Comparison of ENCODE assay signal across 21 cellular contexts in genomic region chr18:59528866-59529265, GRCh38.
DNase-seq lines count a peak whose midpoint lies in the region; ATAC-seq, FAIRE-seq and TF ChIP-seq lines count a peak whose summit lies in the region.
"Had no signal": no experiment of that assay in that cellular context is flagged by ENCODE, and none has a peak within 500 bp of the region (broad histone marks: within the 10 kb centered on the region; RNA-seq: fewer than 3 reads in every experiment).

No MANE protein-coding gene starts in this region.

- peaks cover 0 to 3% of the 10 kb centered on the region in 2 experiments; a peak in 1 of 4 replicates for H3K4me1 Mint-ChIP-seq in H9
- H3K4me1 Mint-ChIP-seq: B cell had no signal

- H3K27ac ChIP-seq in H9 (ENCODE audit: insufficient read length, low read depth, low read length), result no peak overlapping the region
- no peak overlapping the region for H3K27ac ChIP-seq in mesendoderm (ENCODE audit: low read depth, low read length)
- H3K27ac ChIP-seq in trophoblast cell (ENCODE audit: low read depth, low read length), result peak overlapping the region; percentile 84
- H3K27ac ChIP-seq: A549; BLaER1 treated with 17β-estradiol and CSF1 and Interleukin-3, amounts not matched to agents 10 nM and 100 nM; C4-2B had no signal

- ATAC-seq in GM18502 (IDR thresholded peaks at IDR 0.05; ENCODE audit: poor library complexity, unreplicated experiment), result no peak
- ATAC-seq: A549; CD8-positive, alpha-beta T cell; GM12878 had no signal

- H3K27me3 ChIP-seq in H9 (ENCODE audit: insufficient read depth, low read length), result no peaks in the 10 kb centered on the region
- no peaks in the 10 kb centered on the region for H3K27me3 ChIP-seq in mesendoderm (ENCODE audit: insufficient read depth, low read length, poor library complexity)
- H3K27me3 ChIP-seq in trophoblast cell (ENCODE audit: insufficient read depth, low read length), result no peaks in the 10 kb centered on the region
- H3K27me3 ChIP-seq: BLaER1 treated with 17β-estradiol and CSF1 and Interleukin-3, amounts not matched to agents 10 nM and 100 nM had no signal

- no peak overlapping the region for H2BK5ac ChIP-seq in H9 (ENCODE audit: insufficient read length, low read length)
- H2BK5ac ChIP-seq in mesendoderm (ENCODE audit: low read length), result no peak overlapping the region
- peak overlapping the region; percentile 44 for H2BK5ac ChIP-seq in trophoblast cell (ENCODE audit: low read depth, low read length, poor library complexity)

- no peak overlapping the region for H3K4me3 Mint-ChIP-seq in H9
- H3K4me3 Mint-ChIP-seq: B cell; CD4-positive, alpha-beta T cell; CD8-positive, alpha-beta T cell had no signal

- H2BK120ac ChIP-seq in H9 (ENCODE audit: low read depth, low read length, poor library complexity, severe bottlenecking), result no peak overlapping the region
- H2BK120ac ChIP-seq in mesendoderm (ENCODE audit: low read depth, low read length), result no peak overlapping the region
- H2BK120ac ChIP-seq in trophoblast cell (ENCODE audit: insufficient read depth, low read length, poor library complexity), result peak overlapping the region; percentile 52

- H3K4me2 ChIP-seq in H9 (ENCODE audit: insufficient read depth, insufficient read length, low read length) (no peak overlapping the region), mesendoderm (ENCODE audit: low read length) (no peak overlapping the region), trophoblast cell (ENCODE audit: low read length) (peak overlapping the region; percentile 20)
- H3K4me2 ChIP-seq: A549; BLaER1 treated with 17β-estradiol and CSF1 and Interleukin-3, amounts not matched to agents 10 nM and 100 nM had no signal

- H3K9me3 Mint-ChIP-seq in H9, result peaks cover 3 to 8% of the 10 kb centered on the region in 2 experiments

- H4K5ac ChIP-seq in H9 (ENCODE audit: insufficient read length, low read depth, low read length) (no peak overlapping the region), mesendoderm (ENCODE audit: low read length) (no peak overlapping the region)

- no peak overlapping the region for H3K9ac ChIP-seq in H9 (ENCODE audit: extremely low read depth, insufficient read length, low read length)
- no peak overlapping the region for H3K9ac ChIP-seq in mesendoderm (ENCODE audit: low read length)
- H3K9ac ChIP-seq in trophoblast cell (ENCODE audit: low read length), result peak overlapping the region; percentile 9
- H3K9ac ChIP-seq: BLaER1 treated with 17β-estradiol and CSF1 and Interleukin-3, amounts not matched to agents 10 nM and 100 nM had no signal

- no peak overlapping the region for H3T11ph ChIP-seq in H9 (ENCODE audit: low read length)

- TF ChIP-seq CTCF in H9 (conservative IDR thresholded peaks at IDR 0.05), result no peak

- no peak for TF ChIP-seq POLR2A in H54 (IDR thresholded peaks at IDR 0.05; ENCODE audit: low read depth, low read length)

- no peak overlapping the region for H3K18ac ChIP-seq in H9 (ENCODE audit: insufficient read length, low read depth, low read length)
- no peak overlapping the region for H3K18ac ChIP-seq in mesendoderm (ENCODE audit: low read length)
- H3K18ac ChIP-seq in trophoblast cell (ENCODE audit: low read length), result peak overlapping the region; percentile 45

- H2BK15ac ChIP-seq in H9 (ENCODE audit: low read depth, low read length) (no peak overlapping the region), mesendoderm (replicated peaks; ENCODE audit: low read depth) (no peak overlapping the region)

- H4K8ac ChIP-seq in H9 (replicated peaks; ENCODE audit: insufficient read length, low read depth, low read length) (no peak overlapping the region), mesendoderm (ENCODE audit: low read depth, low read length) (no peak overlapping the region), trophoblast cell (ENCODE audit: low read depth, low read length) (peak overlapping the region; percentile 87)

- no peaks in the 10 kb centered on the region for H3K36me3 Mint-ChIP-seq in H9 (ENCODE audit: insufficient read depth in 1 of 3, low read depth in 3 of 3)
- H3K36me3 Mint-ChIP-seq: CD8-positive, alpha-beta T cell had no signal

- no peaks in the 10 kb centered on the region for H4K20me1 ChIP-seq in H9 (ENCODE audit: control insufficient read depth, insufficient read depth, insufficient read length)
- H4K20me1 ChIP-seq: BLaER1 treated with 17β-estradiol and CSF1 and Interleukin-3, amounts not matched to agents 10 nM and 100 nM had no signal

- H3K23me2 ChIP-seq in H9 (ENCODE audit: insufficient read length, low read depth, low read length, poor library complexity, severe bottlenecking), result no peaks in the 10 kb centered on the region

- H4K91ac ChIP-seq in H9 (ENCODE audit: insufficient read length, low read depth, low read length), result no peak overlapping the region
- H4K91ac ChIP-seq in trophoblast cell (ENCODE audit: low read depth, low read length), result peak overlapping the region; percentile 95

- WGBS in H9 (ENCODE audit: extremely low coverage, insufficient read length, low lambda C conversion rate), result no CpG with 5 or more reads among the region's 8 CpGs
- WGBS in mesendoderm (ENCODE audit: extremely low coverage, insufficient coverage, low lambda C conversion rate), result no CpG with 5 or more reads among the region's 8 CpGs
- no CpG with 5 or more reads among the region's 8 CpGs for WGBS in trophoblast cell (ENCODE audit: extremely low coverage, insufficient coverage, insufficient read length)

- H3K27ac Mint-ChIP-seq in H9, result no peak overlapping the region
- H3K27ac Mint-ChIP-seq: B cell; CD4-positive, alpha-beta T cell; CD8-positive, alpha-beta T cell had no signal

- no peak overlapping the region for H3K23ac ChIP-seq in H9 (ENCODE audit: insufficient read length, low read depth, low read length)
- no peak overlapping the region for H3K23ac ChIP-seq in mesendoderm (ENCODE audit: low read length)
- no peak overlapping the region for H3K23ac ChIP-seq in trophoblast cell (ENCODE audit: low read length)

- H4K12ac ChIP-seq in trophoblast cell (ENCODE audit: low read depth, low read length), result no peak overlapping the region

- H3K36me3 ChIP-seq in mesendoderm (ENCODE audit: control insufficient read depth, insufficient read depth, low read length), result no peaks in the 10 kb centered on the region
- no peaks in the 10 kb centered on the region for H3K36me3 ChIP-seq in trophoblast cell (ENCODE audit: control insufficient read depth in 1 of 2, insufficient read depth in 2 of 2, low read length in 2 of 2)
- H3K36me3 ChIP-seq: BLaER1 treated with 17β-estradiol and CSF1 and Interleukin-3, amounts not matched to agents 10 nM and 100 nM had no signal

- H3K9me3 ChIP-seq in H9 (ENCODE audit: control insufficient read depth, low read depth, low read length) (no peaks in the 10 kb centered on the region), trophoblast cell (ENCODE audit: insufficient read depth, low read depth, low read length) (no peaks in the 10 kb centered on the region)
- H3K9me3 ChIP-seq: A549, Caco-2 had no signal

- no peaks in the 10 kb centered on the region; the same call in none of the 2 replicates for H3K27me3 Mint-ChIP-seq in H9 (ENCODE audit: low read depth)

- no peak overlapping the region for H2BK20ac ChIP-seq in H9 (ENCODE audit: low read depth, low read length, poor library complexity, severe bottlenecking)

- H3K14ac ChIP-seq in H9 (ENCODE audit: insufficient read depth, low read length) (peak overlapping the region; percentile 39; the same call in 1 of the 2 replicates), trophoblast cell (ENCODE audit: low read length) (peak overlapping the region; percentile 92)

- FAIRE-seq in H54 (lab: Jason Lieb, UNC), result no peak
- FAIRE-seq: A549, GM12878, GM12892, GM19239 had no signal

- H3K4me1 ChIP-seq in H9 (ENCODE audit: insufficient read depth, low read length), result no peaks in the 10 kb centered on the region
- no peaks in the 10 kb centered on the region for H3K4me1 ChIP-seq in mesendoderm (ENCODE audit: control insufficient read depth, low read depth, low read length)
- H3K4me1 ChIP-seq in trophoblast cell (ENCODE audit: control insufficient read depth in 1 of 2, insufficient read depth in 2 of 2, low read length in 2 of 2), result peaks cover 11 to 13% of the 10 kb centered on the region in 2 experiments
- H3K4me1 ChIP-seq: A549; BLaER1 treated with 17β-estradiol and CSF1 and Interleukin-3, amounts not matched to agents 10 nM and 100 nM; Caco-2 had no signal

- H3K56ac ChIP-seq in H9 (ENCODE audit: insufficient read length, low read depth, low read length) (no peak overlapping the region), mesendoderm (ENCODE audit: low read length) (no peak overlapping the region)

- H2BK12ac ChIP-seq in H9 (ENCODE audit: insufficient read length, low read depth, low read length) (no peak overlapping the region), trophoblast cell (ENCODE audit: low read length) (peak overlapping the region; percentile 39)

- no peak overlapping the region for H2AK5ac ChIP-seq in H9 (ENCODE audit: insufficient read length, low read length)
- no peak overlapping the region for H2AK5ac ChIP-seq in mesendoderm (ENCODE audit: low read length)
- H2AK5ac ChIP-seq in trophoblast cell (ENCODE audit: low read length), result no peak overlapping the region

- H3K4ac ChIP-seq in H9 (ENCODE audit: low read depth, low read length) (no peak overlapping the region), mesendoderm (ENCODE audit: low read depth, low read length) (no peak overlapping the region), trophoblast cell (ENCODE audit: low read depth, low read length) (no peak overlapping the region)

- H2AFZ ChIP-seq in H9 (ENCODE audit: low read length) (no peak overlapping the region), trophoblast cell (ENCODE audit: insufficient read depth, low read length, poor library complexity) (no peak overlapping the region)

- DNase-seq in H9, result no peak
- DNase-seq in mesendoderm, result peak; percentile 8
- DNase-seq in trophoblast cell, result peak; percentile 57 to 66
- DNase-seq in activated effector memory CD4-positive, alpha-beta T cell treated with anti-CD3 and anti-CD28 coated beads, Interleukin-2, amount 50 U/mL, for 16 hours, result no peak
- DNase-seq in 8988T, result no peak
- DNase-seq in H54 (ENCODE audit: insufficient read length, low spot score), result no peak
- DNase-seq: AML-193; Calu3; CD4-positive, alpha-beta T cell; CD8-positive, alpha-beta T cell; DMS79 treated with DMSO at 0.1 percent for 48 hours; GDM1 had no signal

- H3K79me2 ChIP-seq in H9 (ENCODE audit: insufficient read depth, low read length) (no peaks in the 10 kb centered on the region), mesendoderm (ENCODE audit: control insufficient read depth, insufficient read depth, low read length) (no peaks in the 10 kb centered on the region), trophoblast cell (ENCODE audit: control insufficient read depth, insufficient read depth, low read length, poor library complexity) (peaks cover 4% of the 10 kb centered on the region)

- no peaks in the 10 kb centered on the region for H3K79me1 ChIP-seq in H9 (ENCODE audit: insufficient read depth, low read depth, low read length, poor library complexity, severe bottlenecking)
- no peaks in the 10 kb centered on the region for H3K79me1 ChIP-seq in mesendoderm (ENCODE audit: low read length)
- peaks cover 7% of the 10 kb centered on the region for H3K79me1 ChIP-seq in trophoblast cell (ENCODE audit: low read length)

- H3K4me3 ChIP-seq in mesendoderm (ENCODE audit: low read length) (no peak overlapping the region), trophoblast cell (ENCODE audit: low read depth, low read length) (no peak overlapping the region)
- H3K4me3 ChIP-seq: A549; BLaER1 treated with 17β-estradiol and CSF1 and Interleukin-3, amounts not matched to agents 10 nM and 100 nM; GM12878 had no signal

Comparison
In these comparisons a context has a peak if more than half of its experiments do, and no peak if none do; other contexts are left out.
1. DNase-seq: peak in mesendoderm (single experiment) and trophoblast cell (2 of 2); none in H9 (single experiment), activated effector memory CD4-positive, alpha-beta T cell treated with anti-CD3 and anti-CD28 coated beads, Interleukin-2, amount 50 U/mL, for 16 hours (single experiment), 8988T (single experiment) and H54 (single experiment).